In genomic region chr11:71611218-71611910, GRCh38 we compare ENCODE assay signal across 19 cellular contexts. TPM values are rescaled to one million over a fixed set of nuclear protein-coding genes. Genes with fewer than 3 reads are reported as not detected.
"Had no signal": no experiment of that assay in that cellular context is flagged by ENCODE, and none has a peak within 500 bp of the region (broad histone marks: within the 10 kb centered on the region; RNA-seq: fewer than 3 reads in every experiment).

No MANE protein-coding gene starts in this region.

RNA-seq across cellular contexts. Expression of gene KRTAP5-11, which starts 28.7 kb away (rescaled TPM):
- total RNA-seq: activated B cell treated with CpG ODN at 0.5 μM for 24 hours; activated CD4-positive, alpha-beta memory T cell treated with anti-CD3 and anti-CD28 coated beads for 36 hours; activated CD4-positive, alpha-beta T cell treated with anti-CD3 and anti-CD28 coated beads, Interleukin-2, amount 10 ng/mL, durations not matched to agents 24 days and 14 days; activated CD8-positive, alpha-beta memory T cell treated with anti-CD3 and anti-CD28 coated beads for 36 hours; activated CD8-positive, alpha-beta T cell treated with anti-CD3 and anti-CD28 coated beads for 36 hours; activated naive CD4-positive, alpha-beta T cell treated with anti-CD3 and anti-CD28 coated beads for 36 hours; activated naive CD4-positive, alpha-beta T cell treated with anti-CD3 and anti-CD28 coated beads, Interleukin-2, amount 50 U/mL, for 72 hours; activated naive CD8-positive, alpha-beta T cell treated with anti-CD3 and anti-CD28 coated beads for 36 hours; activated T-cell treated with anti-CD3 and anti-CD28 coated beads, Interleukin-2, amount 50 U/mL, for 4 hours; activated T-cell treated with anti-CD3 and anti-CD28 coated beads, Interleukin-2, amount 50 U/mL, for 72 hours; activated T-helper 1 cell treated with anti-CD3 and anti-CD28 coated beads, Interleukin-12 subunit alpha, Interleukin-12 subunit beta, Interleukin-2, Interleukin-4 antibody, amounts not matched to agents 30 ng/mL and 10 ng/mL and 1 ng/mL, durations not matched to agents 14 hours and 24 hours and 36 hours; activated T-helper 17 cell treated with anti-CD3 and anti-CD28 coated beads, Interleukin-2, amount 50 U/mL, for 72 hours; adrenal gland; aorta; astrocyte; body of pancreas; breast epithelium; cardiac septum; cerebellum had no signal
- polyA plus RNA-seq: adrenal gland, aorta had no signal

RNA-seq across cellular contexts. Expression of gene KRTAP5-10, which starts 46.0 kb away (rescaled TPM):
- total RNA-seq: activated CD4-positive, alpha-beta memory T cell treated with anti-CD3 and anti-CD28 coated beads for 36 hours; activated CD4-positive, alpha-beta T cell treated with anti-CD3 and anti-CD28 coated beads, Interleukin-2, amount 10 ng/mL, durations not matched to agents 24 days and 14 days; activated CD8-positive, alpha-beta memory T cell treated with anti-CD3 and anti-CD28 coated beads for 36 hours; activated CD8-positive, alpha-beta T cell treated with anti-CD3 and anti-CD28 coated beads for 36 hours; activated naive CD4-positive, alpha-beta T cell treated with anti-CD3 and anti-CD28 coated beads for 36 hours; activated naive CD4-positive, alpha-beta T cell treated with anti-CD3 and anti-CD28 coated beads, Interleukin-2, amount 50 U/mL, for 72 hours; activated naive CD8-positive, alpha-beta T cell treated with anti-CD3 and anti-CD28 coated beads for 36 hours; activated T-cell treated with anti-CD3 and anti-CD28 coated beads, Interleukin-2, amount 50 U/mL, for 4 hours; activated T-cell treated with anti-CD3 and anti-CD28 coated beads, Interleukin-2, amount 50 U/mL, for 72 hours; activated T-helper 1 cell treated with anti-CD3 and anti-CD28 coated beads, Interleukin-12 subunit alpha, Interleukin-12 subunit beta, Interleukin-2, Interleukin-4 antibody, amounts not matched to agents 30 ng/mL and 10 ng/mL and 1 ng/mL, durations not matched to agents 14 hours and 24 hours and 36 hours; activated T-helper 17 cell treated with anti-CD3 and anti-CD28 coated beads, Interleukin-2, amount 50 U/mL, for 72 hours; adrenal gland; aorta; astrocyte; body of pancreas; breast epithelium; cardiac septum; cerebellum had no signal
